Comparison of ENCODE assay signal across 19 cellular contexts in the genomic region with DNA sequence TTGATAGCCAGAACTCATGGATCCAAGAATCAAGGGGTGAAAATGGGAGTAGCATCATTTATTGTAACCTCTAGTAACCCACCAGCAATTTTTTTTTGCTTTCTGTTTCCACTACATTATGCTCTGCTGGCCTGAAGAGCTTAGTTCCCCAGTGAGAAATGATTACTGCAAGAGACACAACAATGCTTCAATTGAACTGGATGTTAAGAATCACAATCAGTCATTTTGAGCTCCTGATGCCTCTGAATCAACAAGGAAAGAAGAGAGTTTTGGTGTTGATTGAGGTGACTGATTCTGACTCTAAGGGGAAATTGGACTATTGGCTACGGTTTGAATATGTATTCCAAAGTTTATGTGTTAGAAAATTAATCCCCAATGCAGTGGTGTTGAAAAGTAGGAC.
"Had no signal": no experiment of that assay in that cellular context is flagged by ENCODE, and none has a peak within 500 bp of the region (broad histone marks: within the 10 kb centered on the region; RNA-seq: fewer than 3 reads in every experiment).

No MANE protein-coding gene starts in this region.

- H3K4me3 ChIP-seq: colonic mucosa, esophagus squamous epithelium, gastroesophageal sphincter, lung, smooth muscle cell, suprapubic skin, tibial artery, upper lobe of right lung, vagina had no signal

- DNase-seq: colonic mucosa; dermis blood vessel endothelial cell; esophagus squamous epithelium; foreskin fibroblast; left colon; left ventricle myocardium superior; mesendoderm; naive thymus-derived CD4-positive, alpha-beta T cell; nephron progenitor cell; right cardiac atrium; stimulated activated CD4-positive, alpha-beta T cell treated with anti-CD3 and anti-CD28 coated beads, Interleukin-2, amount 100 ng/mL, for 48 hours; stimulated activated naive CD4-positive, alpha-beta T cell treated with Interleukin-2 at 50 U/mL for 16 hours; tibial artery; upper lobe of right lung had no signal

- H3K36me3 ChIP-seq: colonic mucosa, esophagus squamous epithelium, gastroesophageal sphincter, suprapubic skin, tibial artery, upper lobe of right lung, vagina had no signal

- H3K4me2 ChIP-seq: smooth muscle cell had no signal

- ATAC-seq: gastroesophageal sphincter; left colon; left ventricle myocardium superior; naive thymus-derived CD4-positive, alpha-beta T cell; right cardiac atrium; upper lobe of right lung had no signal

- H3K9me3 ChIP-seq: colonic mucosa, esophagus squamous epithelium, gastroesophageal sphincter, suprapubic skin, tibial artery, upper lobe of right lung, vagina had no signal

- H3K4me1 ChIP-seq: colonic mucosa, esophagus squamous epithelium, gastroesophageal sphincter, suprapubic skin, tibial artery, upper lobe of right lung, vagina had no signal

- H3K27me3 ChIP-seq: colonic mucosa, esophagus squamous epithelium, gastroesophageal sphincter, suprapubic skin, tibial artery, upper lobe of right lung, vagina had no signal

- H3K27ac ChIP-seq: colonic mucosa, esophagus squamous epithelium, gastroesophageal sphincter, suprapubic skin, tibial artery, upper lobe of right lung, vagina had no signal
